9 cellular contexts compared by ENCODE assay signal in genomic region chr4:8442596-8443358, GRCh38. TPM values are rescaled to one million over a fixed set of nuclear protein-coding genes. Genes with fewer than 3 reads are reported as not detected.
DNase-seq lines count a peak whose midpoint lies in the region; ATAC-seq and TF ChIP-seq lines count a peak whose summit lies in the region.
"Had no signal": no experiment of that assay in that cellular context is flagged by ENCODE, and none has a peak within 500 bp of the region (broad histone marks: within the 10 kb centered on the region; RNA-seq: fewer than 3 reads in every experiment).

No MANE protein-coding gene starts in this region.

- H3K36me3 Mint-ChIP-seq in CD8-positive, alpha-beta T cell: peaks cover 36% of the 10 kb centered on the region
- no peaks in the 10 kb centered on the region for H3K36me3 Mint-ChIP-seq in natural killer cell

- H3K9ac ChIP-seq in mammary epithelial cell (ENCODE audit: insufficient read depth, low read length): no peak overlapping the region

- peaks cover 33% of the 10 kb centered on the region for H3K4me1 ChIP-seq in CD8-positive, alpha-beta T cell (ENCODE audit: insufficient read depth, low read length)
- peaks cover 28% of the 10 kb centered on the region for H3K4me1 ChIP-seq in mammary epithelial cell (ENCODE audit: insufficient read depth, low read length)

- H3K9me3 Mint-ChIP-seq in CD8-positive, alpha-beta T cell: no peaks in the 10 kb centered on the region
- H3K9me3 Mint-ChIP-seq in natural killer cell: peaks cover 0 to 3% of the 10 kb centered on the region in 2 donors

- H3K27ac ChIP-seq in CD8-positive, alpha-beta T cell (ENCODE audit: low read depth, low read length): no peak overlapping the region
- no peak overlapping the region for H3K27ac ChIP-seq in mammary epithelial cell (ENCODE audit: insufficient read depth, low read depth, low read length)

- CTCF ChIA-PET in CD8-positive, alpha-beta T cell (lab: Charles Lee): no interaction called here
- CTCF ChIA-PET in mammary epithelial cell (lab: Charles Lee; ENCODE audit: low non-redundant PET): no interaction called here

- peak overlapping the region; percentile 98 for H3K4me3 ChIP-seq in CD8-positive, alpha-beta T cell (ENCODE audit: low read depth, low read length)
- H3K4me3 ChIP-seq in LNCaP clone FGC (ENCODE audit: low read depth, low read length) (peak overlapping the region; percentile 97), mammary epithelial cell (replicated peaks in 1 of 3; ENCODE audit: insufficient read depth in 1 of 3, low read depth in 2 of 3, low read length in 3 of 3) (peak overlapping the region in 2 of 3 experiments; percentile 69 to 87)

- H4K20me1 ChIP-seq in mammary epithelial cell (ENCODE audit: insufficient read depth, low read length): no peaks in the 10 kb centered on the region

- no peak for TF ChIP-seq CTCF in CD8-positive, alpha-beta T cell (IDR thresholded peaks at IDR 0.05)
- no peak for TF ChIP-seq CTCF in LNCaP clone FGC (IDR thresholded peaks at IDR 0.05; ENCODE audit: control insufficient read depth, extremely low read depth, insufficient read depth)
- no peak for TF ChIP-seq CTCF in mammary epithelial cell (conservative IDR thresholded peaks at IDR 0.05 in 1 of 2, IDR thresholded peaks at IDR 0.05 in 1 of 2; ENCODE audit: extremely low read depth in 1 of 2, insufficient read depth in 1 of 2, low read depth in 1 of 2, low read length in 2 of 2)
- TF ChIP-seq CTCF in natural killer cell (IDR thresholded peaks at IDR 0.05): no peak

- H3K4me3 Mint-ChIP-seq in CD8-positive, alpha-beta T cell: peak overlapping the region; percentile 83
- peak overlapping the region; percentile 99 for H3K4me3 Mint-ChIP-seq in natural killer cell

- no peaks in the 10 kb centered on the region for H3K27me3 ChIP-seq in CD8-positive, alpha-beta T cell (ENCODE audit: insufficient read depth, low read length)
- no peaks in the 10 kb centered on the region for H3K27me3 ChIP-seq in mammary epithelial cell (ENCODE audit: insufficient read depth, low read length)

- H2AFZ ChIP-seq in mammary epithelial cell (ENCODE audit: low read depth, low read length): no peak overlapping the region

- peak overlapping the region; percentile 76 for H3K4me2 ChIP-seq in mammary epithelial cell (ENCODE audit: insufficient read depth, low read depth, low read length)

- H3K9me3 ChIP-seq in CD8-positive, alpha-beta T cell (ENCODE audit: low read length): no peaks in the 10 kb centered on the region
- no peaks in the 10 kb centered on the region for H3K9me3 ChIP-seq in mammary epithelial cell (replicated peaks; ENCODE audit: insufficient read depth, low read length)

- peaks cover 1% of the 10 kb centered on the region for H3K36me3 ChIP-seq in CD8-positive, alpha-beta T cell (ENCODE audit: insufficient read depth, low read length)
- H3K36me3 ChIP-seq in mammary epithelial cell (ENCODE audit: insufficient read depth, low read length): no peaks in the 10 kb centered on the region

- 62% methylated on average over 10 of the region's 10 CpGs for WGBS in mammary epithelial cell (ENCODE audit: low coverage, missing lambda C conversion rate)

- in situ Hi-C loops in mammary epithelial cell (cut with MboI; ENCODE audit: low sequenced_read_pairs in 2 of 2): no loop called here

- no peak for ATAC-seq in CD8-positive, alpha-beta T cell
- ATAC-seq in natural killer cell (no peak), HG03196 (IDR thresholded peaks at IDR 0.05; ENCODE audit: unreplicated experiment) (no peak)

- H3K4me1 Mint-ChIP-seq in CD8-positive, alpha-beta T cell (ENCODE audit: low read depth): peaks cover 62% of the 10 kb centered on the region
- H3K4me1 Mint-ChIP-seq in natural killer cell: peaks cover 54 to 63% of the 10 kb centered on the region in 2 donors

- no peak overlapping the region for H3K27ac Mint-ChIP-seq in CD8-positive, alpha-beta T cell
- H3K27ac Mint-ChIP-seq in natural killer cell: peak overlapping the region in 1 of 2 donors; percentile 23

- DNase-seq in CD8-positive, alpha-beta T cell: no peak
- DNase-seq in LNCaP clone FGC (ENCODE audit: low read depth) (no peak), mammary epithelial cell (no peak), natural killer cell (no peak), NAMALWA (ENCODE audit: low spot score) (no peak), COLO829 (ENCODE audit: low spot score) (no peak), SHP77 (lab: John Stamatoyannopoulos, UW) (no peak)
- DNase-seq: NCI-H345 had no signal

- no peaks in the 10 kb centered on the region for H3K27me3 Mint-ChIP-seq in CD8-positive, alpha-beta T cell (ENCODE audit: low read depth)
- H3K27me3 Mint-ChIP-seq in natural killer cell (ENCODE audit: low read depth in 2 of 2): no peaks in the 10 kb centered on the region

- peaks cover 84% of the 10 kb centered on the region for H3K79me2 ChIP-seq in mammary epithelial cell (ENCODE audit: insufficient read depth, low read length)

- BruUV-seq in mammary epithelial cell (replicated peaks; lab: Mats Ljungman, UMichigan): no TSS peak

- dilution Hi-C loops in mammary epithelial cell (cut with HindIII; ENCODE audit: low sequenced_read_pairs): no loop called here

- POLR2A ChIA-PET in CD8-positive, alpha-beta T cell (lab: Charles Lee): no interaction called here

- intact Hi-C loops in CD8-positive, alpha-beta T cell (cut with DNase I, micrococcal nuclease): loop anchor here in 1 of 2 experiments (5.0 kb wide), 2 partner anchors 215 to 505 kb away; partner anchors contain the start of gene AFAP1
- intact Hi-C loops in mammary epithelial cell (cut with micrococcal nuclease): loop anchor here (5.0 kb wide), 1 partner anchor 95 kb away; no protein-coding TSS in a partner anchor
- intact Hi-C loops in natural killer cell (cut with micrococcal nuclease): no loop called here

RNA-seq across cellular contexts. Expression of gene TRMT44, which starts 2.2 kb away (rescaled TPM):
- total RNA-seq in CD8-positive, alpha-beta T cell: 10 to 100 TPM; 34.9 to 44.2 TPM
- 10 to 100 TPM; 18.5 to 20.3 TPM for total RNA-seq in mammary epithelial cell
- polyA plus RNA-seq in mammary epithelial cell: 6.3 TPM
- 1.9 TPM for polyA minus RNA-seq in mammary epithelial cell
- 10 to 100 TPM; 24.4 to 37.5 (median 34.3) TPM for total RNA-seq in natural killer cell

RNA-seq across cellular contexts. Expression of gene ACOX3, which starts 2.3 kb away (rescaled TPM):
- 1 to 10 TPM; 5.3 to 5.8 TPM for total RNA-seq in CD8-positive, alpha-beta T cell
- total RNA-seq in mammary epithelial cell (10 to 100 TPM; 19.6 to 94.0 TPM), natural killer cell (10 to 100 TPM; 12.4 to 18.3 (median 15.4) TPM)
- polyA plus RNA-seq in mammary epithelial cell: 4.4 TPM
- 43.7 TPM for polyA minus RNA-seq in mammary epithelial cell
